1 cellular context compared by ENCODE assay signal in genomic region chr11:2137202-2138071, GRCh38.
A peak's percentile ranks its signal among the peaks of the same experiment; 100 is the strongest.
TF ChIP-seq lines count a peak whose summit lies in the region.

No MANE protein-coding gene starts in this region.

TF ChIP-seq in HepG2, 621 proteins besides CTCF, POLR2A, EP300 and RAD21 (continued from another document and continues in another):
- TF ChIP-seq HMGXB3 (CRISPR knock-in tag; IDR thresholded peaks at IDR 0.05; ENCODE audit: borderline replicate concordance) (peak; percentile 38; the same call in 1 of the 2 replicates), KAT8 (CRISPR knock-in tag; IDR thresholded peaks at IDR 0.05) (no peak), ZFAT (CRISPR knock-in tag; conservative IDR thresholded peaks at IDR 0.05) (no peak), ZBTB10 (CRISPR knock-in tag; IDR thresholded peaks at IDR 0.05; ENCODE audit: borderline replicate concordance) (peak; percentile 52; the same call in 1 of the 2 replicates), PBX3 (CRISPR knock-in tag; IDR thresholded peaks at IDR 0.05; ENCODE audit: borderline replicate concordance) (no peak), ZNF318 (CRISPR knock-in tag; IDR thresholded peaks at IDR 0.05) (no peak), MLLT10 (CRISPR knock-in tag; IDR thresholded peaks at IDR 0.05) (peak; percentile 39; the same call in 1 of the 2 replicates), MLX (CRISPR knock-in tag; IDR thresholded peaks at IDR 0.05) (no peak), SMARCE1 (IDR thresholded peaks at IDR 0.05; ENCODE audit: borderline replicate concordance) (no peak), E2F1 (CRISPR knock-in tag; IDR thresholded peaks at IDR 0.05) (no peak), TBX3 (IDR thresholded peaks at IDR 0.05; ENCODE audit: borderline replicate concordance) (no peak), ZBTB39 (CRISPR knock-in tag; IDR thresholded peaks at IDR 0.05) (no peak), BCL3 (CRISPR knock-in tag; IDR thresholded peaks at IDR 0.05) (no peak), HIVEP1 (CRISPR knock-in tag; IDR thresholded peaks at IDR 0.05) (peak; percentile 10; the same call in 1 of the 2 replicates), ZNF780A (CRISPR knock-in tag; IDR thresholded peaks at IDR 0.05) (no peak), ATF1 (CRISPR knock-in tag; IDR thresholded peaks at IDR 0.05) (no peak), KLF11 (CRISPR knock-in tag; IDR thresholded peaks at IDR 0.05) (0 out of 2 replicates have a peak, but pooled peaks have one; percentile 10), AHDC1 (CRISPR knock-in tag; IDR thresholded peaks at IDR 0.05; ENCODE audit: borderline replicate concordance) (0 out of 2 replicates have a peak, but pooled peaks have one; percentile 16), TSC22D2 (CRISPR knock-in tag; IDR thresholded peaks at IDR 0.05; ENCODE audit: borderline replicate concordance) (no peak), SP2 (CRISPR knock-in tag; IDR thresholded peaks at IDR 0.05) (no peak)
